In the genomic region with DNA sequence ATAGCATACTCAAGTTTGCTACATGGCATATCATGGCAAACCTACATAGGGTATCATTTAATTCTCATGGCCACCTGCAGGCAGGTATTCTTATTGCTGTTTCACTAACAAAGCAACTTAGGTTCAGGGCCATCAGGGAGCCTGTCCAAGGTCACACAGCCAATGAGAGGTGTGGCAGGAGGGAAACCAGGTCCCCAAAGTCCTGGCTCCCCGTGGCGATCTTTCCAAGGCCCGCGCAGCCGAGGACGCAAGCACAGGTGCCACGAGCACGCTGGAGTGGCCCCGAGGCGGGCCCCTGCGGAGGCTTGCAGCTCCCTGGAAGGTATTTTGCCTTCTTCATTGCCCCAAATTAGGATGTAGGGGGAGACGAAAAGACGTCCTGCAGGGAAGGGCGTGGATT, we compare ENCODE assay signal across 29 cellular contexts. TPM values are rescaled to one million over a fixed set of nuclear protein-coding genes. Genes with fewer than 3 reads are reported as not detected.
DNase-seq lines count a peak whose midpoint lies in the region; ATAC-seq, FAIRE-seq and TF ChIP-seq lines count a peak whose summit lies in the region.
"Had no signal": no experiment of that assay in that cellular context is flagged by ENCODE, and none has a peak within 500 bp of the region (broad histone marks: within the 10 kb centered on the region; RNA-seq: fewer than 3 reads in every experiment).

No MANE protein-coding gene starts in this region.

- H3K23ac ChIP-seq in H9 (ENCODE audit: insufficient read length, low read depth, low read length) = no peak overlapping the region

- no peak for TF ChIP-seq POLR2A in HepG2 (IDR thresholded peaks at IDR 0.05; ENCODE audit: insufficient read depth in 1 of 2, low read depth in 2 of 2, low read length in 2 of 2)

- no peak for DNase-seq in H9
- peak; percentile 70 for DNase-seq in chondrocyte (ENCODE audit: low spot score)
- peak; percentile 22 for DNase-seq in HepG2 (ENCODE audit: low spot score)
- DNase-seq in activated CD4-positive, alpha-beta T cell treated with anti-CD3 and anti-CD28 coated beads, Interleukin-2, amount 50 U/mL, for 1 hour = no peak
- no peak for DNase-seq in left lobe of liver (ENCODE audit: low spot score)
- DNase-seq in GM13977 (ENCODE audit: low spot score) = no peak
- DNase-seq: activated CD8-positive, alpha-beta memory T cell treated with anti-CD3 and anti-CD28 coated beads, Interleukin-2, amount 10 ng/mL, durations not matched to agents 7 days and 5 days; activated gamma-delta T cell; activated naive CD8-positive, alpha-beta T cell treated with anti-CD3 and anti-CD28 coated beads for 36 hours; activated T-cell treated with anti-CD3 and anti-CD28 coated beads, Interleukin-2, amount 50 U/mL, for 4 hours; anterior cingulate cortex; NCI-H1092 treated with DMSO at 0.1 percent for 48 hours; NCI-H187 treated with DMSO at 0.1 percent for 48 hours; NCI-H524 treated with DMSO at 0.1 percent for 48 hours; nephron progenitor cell; NK-92 treated with Interleukin-12 subunit alpha and Interleukin-12 subunit beta, amount 100 ng/mL, for 24 hours; retina; SJCRH30; stimulated activated naive CD4-positive, alpha-beta T cell; T1000 had no signal

- no peak overlapping the region for H2AK5ac ChIP-seq in H9 (ENCODE audit: insufficient read length, low read length)

- H3K14ac ChIP-seq in H9 (ENCODE audit: insufficient read depth, low read length) = no peak overlapping the region

- H2BK15ac ChIP-seq in H9 (ENCODE audit: low read depth, low read length) = no peak overlapping the region

- H4K8ac ChIP-seq in H9 (replicated peaks; ENCODE audit: insufficient read length, low read depth, low read length) = no peak overlapping the region

- H3K18ac ChIP-seq in H9 (ENCODE audit: insufficient read length, low read depth, low read length) = no peak overlapping the region

- intact Hi-C loops in HepG2 (cut with micrococcal nuclease; ENCODE audit: unreplicated experiment) = no loop called here

- CTCF ChIA-PET in HepG2 (lab: Yijun Ruan, JAX; ENCODE audit: low intra/inter-chr PET ratio, low total read pairs) = no interaction called here

- H3K4me1 ChIP-seq in H9 (ENCODE audit: insufficient read depth, low read length) = no peaks in the 10 kb centered on the region
- no peaks in the 10 kb centered on the region for H3K4me1 ChIP-seq in HepG2 (ENCODE audit: insufficient read depth, low read length)
- H3K4me1 ChIP-seq: SJCRH30 had no signal

- no peak overlapping the region for H3K4me3 ChIP-seq in HepG2 (replicated peaks in 1 of 3; ENCODE audit: insufficient read depth in 1 of 3, low read depth in 2 of 3, low read length in 3 of 3)
- H3K4me3 ChIP-seq: BLaER1 treated with 17β-estradiol and CSF1 and Interleukin-3, amounts not matched to agents 10 nM and 100 nM; pancreas; SJCRH30; skin epidermis had no signal

- no peak for FAIRE-seq in HepG2 (lab: Jason Lieb, UNC)
- FAIRE-seq: colon, GM12891, pancreas had no signal

- no peak overlapping the region for H3T11ph ChIP-seq in H9 (ENCODE audit: low read length)

- H4K91ac ChIP-seq in H9 (ENCODE audit: insufficient read length, low read depth, low read length) = no peak overlapping the region

- H2BK12ac ChIP-seq in H9 (ENCODE audit: insufficient read length, low read depth, low read length) = no peak overlapping the region

- no CpG with 5 or more reads among the region's 14 CpGs for WGBS in H9 (ENCODE audit: extremely low coverage, insufficient read length, low lambda C conversion rate)
- WGBS in HepG2 (ENCODE audit: low lambda C conversion rate) = 51% methylated on average over 8 of the region's 14 CpGs

- H2BK5ac ChIP-seq in H9 (ENCODE audit: insufficient read length, low read length) = no peak overlapping the region

- no peaks in the 10 kb centered on the region for H3K9me3 ChIP-seq in H9 (ENCODE audit: control insufficient read depth, low read depth, low read length)
- H3K9me3 ChIP-seq in HepG2 (ENCODE audit: low read length) = no peaks in the 10 kb centered on the region
- H3K9me3 ChIP-seq: BLaER1 treated with 17β-estradiol and CSF1 and Interleukin-3, amounts not matched to agents 10 nM and 100 nM; pancreas; SJCRH30 had no signal

- BruUV-seq in HepG2 (replicated peaks; lab: Mats Ljungman, UMichigan) = no TSS peak

- no peaks in the 10 kb centered on the region for H3K79me2 ChIP-seq in H9 (ENCODE audit: insufficient read depth, low read length)
- H3K79me2 ChIP-seq in HepG2 (ENCODE audit: insufficient read depth, low read length) = no peaks in the 10 kb centered on the region

- H3K27me3 ChIP-seq in H9 (ENCODE audit: insufficient read depth, low read length) (no peaks in the 10 kb centered on the region), HepG2 (ENCODE audit: control insufficient read depth in 1 of 2, insufficient read depth in 2 of 2, low read length in 2 of 2) (peaks cover 0 to 3% of the 10 kb centered on the region in 2 experiments; a peak in 3 of 5 replicates)
- H3K27me3 ChIP-seq: BLaER1 treated with 17β-estradiol and CSF1 and Interleukin-3, amounts not matched to agents 10 nM and 100 nM; pancreas; SJCRH30 had no signal

- H4K20me1 ChIP-seq in H9 (ENCODE audit: control insufficient read depth, insufficient read depth, insufficient read length) = no peaks in the 10 kb centered on the region
- H4K20me1 ChIP-seq in HepG2 (ENCODE audit: insufficient read depth, low read length) = no peaks in the 10 kb centered on the region

- no peak overlapping the region for H4K5ac ChIP-seq in H9 (ENCODE audit: insufficient read length, low read depth, low read length)

- H3K4me1 Mint-ChIP-seq in H9 (peaks cover 0 to 14% of the 10 kb centered on the region in 2 experiments; a peak in 2 of 4 replicates), chondrocyte (ENCODE audit: low read depth) (no peaks in the 10 kb centered on the region)

- H3K27me3 Mint-ChIP-seq in H9 (ENCODE audit: low read depth) = no peaks in the 10 kb centered on the region; the same call in 1 of the 2 replicates
- H3K27me3 Mint-ChIP-seq in chondrocyte (ENCODE audit: low read depth) = peaks cover 30% of the 10 kb centered on the region
- H3K27me3 Mint-ChIP-seq: activated CD8-positive, alpha-beta memory T cell treated with anti-CD3 and anti-CD28 coated beads, Interleukin-2, amount 10 ng/mL, durations not matched to agents 7 days and 5 days; activated naive CD8-positive, alpha-beta T cell treated with anti-CD3 and anti-CD28 coated beads for 36 hours had no signal

- TF ChIP-seq CTCF in H9 (conservative IDR thresholded peaks at IDR 0.05) = peak; percentile 43; the same call in 2 of the 3 replicates
- no peak for TF ChIP-seq CTCF in chondrocyte (IDR thresholded peaks at IDR 0.05)
- TF ChIP-seq CTCF in HepG2 (CRISPR knock-in tag; IDR thresholded peaks at IDR 0.05) = no peak
- TF ChIP-seq CTCF in GM13977 (IDR thresholded peaks at IDR 0.05; ENCODE audit: extremely low read depth, insufficient read depth, missing control alignments) = no peak

- no peak overlapping the region for H3K56ac ChIP-seq in H9 (ENCODE audit: insufficient read length, low read depth, low read length)

- H2BK20ac ChIP-seq in H9 (ENCODE audit: low read depth, low read length, poor library complexity, severe bottlenecking) = no peak overlapping the region

- no peak overlapping the region for H3K4ac ChIP-seq in H9 (ENCODE audit: low read depth, low read length)

- H3K4me2 ChIP-seq in H9 (ENCODE audit: insufficient read depth, insufficient read length, low read length) = no peak overlapping the region
- H3K4me2 ChIP-seq in HepG2 (ENCODE audit: low read depth, low read length) = no peak overlapping the region
- H3K4me2 ChIP-seq: BLaER1 treated with 17β-estradiol and CSF1 and Interleukin-3, amounts not matched to agents 10 nM and 100 nM had no signal

- in situ Hi-C loops in HepG2 (cut with HindIII; ENCODE audit: extremely low pct_ligation_motif_present, low pct_unique_long_range_greater_than_20kb) (no loop called here), GM13977 (cut with MboI; ENCODE audit: low pct_unique_long_range_greater_than_20kb, low sequenced_read_pairs, unreplicated experiment) (no loop called here)

- H3K27ac ChIP-seq in H9 (ENCODE audit: insufficient read length, low read depth, low read length) (no peak overlapping the region), HepG2 (ENCODE audit: extremely low read length, insufficient read depth, low read length) (no peak overlapping the region)
- H3K27ac ChIP-seq: BLaER1 treated with 17β-estradiol and CSF1 and Interleukin-3, amounts not matched to agents 10 nM and 100 nM; epithelial cell of prostate; pancreas; SJCRH30; skin epidermis had no signal

- H3K36me3 Mint-ChIP-seq in H9 (ENCODE audit: insufficient read depth in 1 of 3, low read depth in 3 of 3) = no peaks in the 10 kb centered on the region
- H3K36me3 Mint-ChIP-seq in chondrocyte (ENCODE audit: low read depth) = no peaks in the 10 kb centered on the region
- H3K36me3 Mint-ChIP-seq: activated CD8-positive, alpha-beta memory T cell treated with anti-CD3 and anti-CD28 coated beads, Interleukin-2, amount 10 ng/mL, durations not matched to agents 7 days and 5 days had no signal

- H3K27ac Mint-ChIP-seq in H9 (no peak overlapping the region), chondrocyte (ENCODE audit: unreplicated experiment) (no peak overlapping the region)
- H3K27ac Mint-ChIP-seq: activated CD8-positive, alpha-beta memory T cell treated with anti-CD3 and anti-CD28 coated beads, Interleukin-2, amount 10 ng/mL, durations not matched to agents 7 days and 5 days; activated naive CD8-positive, alpha-beta T cell treated with anti-CD3 and anti-CD28 coated beads for 36 hours; nephron progenitor cell had no signal

- no peaks in the 10 kb centered on the region for H3K79me1 ChIP-seq in H9 (ENCODE audit: insufficient read depth, low read depth, low read length, poor library complexity, severe bottlenecking)

- no peaks in the 10 kb centered on the region for H3K36me3 ChIP-seq in HepG2 (replicated peaks in 1 of 2; ENCODE audit: control insufficient read depth in 1 of 2, insufficient read depth in 2 of 2, low read length in 2 of 2)
- H3K36me3 ChIP-seq: pancreas, SJCRH30 had no signal

- POLR2A ChIA-PET in HepG2 (lab: Yijun Ruan, JAX) = no interaction called here

- H3K9ac ChIP-seq in H9 (ENCODE audit: extremely low read depth, insufficient read length, low read length) (no peak overlapping the region), HepG2 (ENCODE audit: insufficient read depth, low read depth, low read length) (no peak overlapping the region)
- H3K9ac ChIP-seq: BLaER1 treated with 17β-estradiol and CSF1 and Interleukin-3, amounts not matched to agents 10 nM and 100 nM had no signal

- no peaks in the 10 kb centered on the region for H3K23me2 ChIP-seq in H9 (ENCODE audit: insufficient read length, low read depth, low read length, poor library complexity, severe bottlenecking)

- H3K4me3 Mint-ChIP-seq in H9 = no peak overlapping the region
- H3K4me3 Mint-ChIP-seq in chondrocyte (ENCODE audit: unreplicated experiment) = no peak overlapping the region
- H3K4me3 Mint-ChIP-seq: activated CD8-positive, alpha-beta memory T cell treated with anti-CD3 and anti-CD28 coated beads, Interleukin-2, amount 10 ng/mL, durations not matched to agents 7 days and 5 days; activated naive CD8-positive, alpha-beta T cell treated with anti-CD3 and anti-CD28 coated beads for 36 hours; activated T-cell treated with anti-CD3 and anti-CD28 coated beads, Interleukin-2, amount 50 U/mL, for 4 hours; nephron progenitor cell had no signal

- ATAC-seq in HepG2 = peak; percentile 52
- ATAC-seq in left lobe of liver = no peak
- ATAC-seq in HG03432 (IDR thresholded peaks at IDR 0.05; ENCODE audit: unreplicated experiment) = no peak
- ATAC-seq: activated CD8-positive, alpha-beta memory T cell treated with anti-CD3 and anti-CD28 coated beads, Interleukin-2, amount 10 ng/mL, durations not matched to agents 7 days and 5 days; activated T-cell treated with anti-CD3 and anti-CD28 coated beads, Interleukin-2, amount 50 U/mL, for 4 hours; Panc1; pancreas had no signal

- no peaks in the 10 kb centered on the region for H3K9me3 Mint-ChIP-seq in H9
- no peaks in the 10 kb centered on the region for H3K9me3 Mint-ChIP-seq in chondrocyte (ENCODE audit: low read depth)
- H3K9me3 Mint-ChIP-seq: activated naive CD8-positive, alpha-beta T cell treated with anti-CD3 and anti-CD28 coated beads for 36 hours; activated T-cell treated with anti-CD3 and anti-CD28 coated beads, Interleukin-2, amount 50 U/mL, for 4 hours; nephron progenitor cell had no signal

- no peak overlapping the region for H2BK120ac ChIP-seq in H9 (ENCODE audit: low read depth, low read length, poor library complexity, severe bottlenecking)

- TF ChIP-seq EP300 in Ishikawa (IDR thresholded peaks at IDR 0.05; ENCODE audit: borderline replicate concordance) (no peak), HepG2 (IDR thresholded peaks at IDR 0.05; ENCODE audit: low read depth in 2 of 2, low read length in 2 of 2) (no peak), HepG2 (CRISPR knock-in tag; IDR thresholded peaks at IDR 0.05; ENCODE audit: borderline replicate concordance) (no peak)

- TF ChIP-seq RAD21 in Ishikawa (IDR thresholded peaks at IDR 0.05; ENCODE audit: low read depth) (no peak), HepG2 (CRISPR knock-in tag; IDR thresholded peaks at IDR 0.05) (no peak)

- H2AFZ ChIP-seq in H9 (ENCODE audit: low read length) = no peak overlapping the region
- H2AFZ ChIP-seq in HepG2 (ENCODE audit: low read length) = no peak overlapping the region

RNA-seq across cellular contexts. Expression of a gene that starts 20.8 kb away (rescaled TPM):
- total RNA-seq in H9 (2021) = 11.8 and 12.3 TPM in 2 replicates
- 16.1 to 35.4 TPM (median 33.6 TPM) in 3 replicates for total RNA-seq in chondrocyte
- total RNA-seq in HepG2 (2016; rRNA removed; fragmentation: Illumina TruSeq; extraction: Trizol) = 1.1 and 1.3 TPM in 2 replicates
- 1.3 and 1.8 TPM in 2 replicates for total RNA-seq in HepG2 (2016; cell fraction: cytosol; rRNA removed; fragmentation: Illumina TruSeq; extraction: Trizol; ENCODE audit: low read depth)
- total RNA-seq in HepG2 (2016; cell fraction: insoluble cytoplasmic fraction; rRNA removed; fragmentation: Illumina TruSeq; extraction: Trizol) = 1.2 and 1.3 TPM in 2 replicates
- 2.2 and 2.3 TPM in 2 replicates for total RNA-seq in HepG2 (2016; cell fraction: membrane; rRNA removed; fragmentation: Illumina TruSeq; extraction: Trizol)
- 0.78 TPM in 2 replicates for total RNA-seq in HepG2 (2016; cell fraction: nucleus; rRNA removed; fragmentation: Illumina TruSeq; extraction: Trizol)
- 0.85 and 0.90 TPM in 2 replicates for polyA plus RNA-seq in HepG2 (2011; rRNA removed)
- polyA plus RNA-seq in HepG2 (2011; cell fraction: cytosol; rRNA removed) = 0.47 and 0.62 TPM in 2 replicates
- 0.83 and 1.2 TPM in 2 replicates for polyA plus RNA-seq in HepG2 (2011; cell fraction: nucleus; rRNA removed)
- 0.30 and 0.45 TPM in 2 replicates for polyA plus RNA-seq in HepG2 (2012)
- 2.1 and 2.9 TPM in 2 replicates for polyA plus RNA-seq in HepG2 (2016; cell fraction: cytosol; fragmentation: Illumina TruSeq; extraction: Trizol; ENCODE audit: low read depth)
- 1.7 and 2.3 TPM in 2 replicates for polyA plus RNA-seq in HepG2 (2016; cell fraction: insoluble cytoplasmic fraction; fragmentation: Illumina TruSeq; extraction: Trizol; ENCODE audit: low read depth)
- polyA plus RNA-seq in HepG2 (2016; cell fraction: membrane; fragmentation: Illumina TruSeq; extraction: Trizol; ENCODE audit: low read depth) = 3.3 and 3.5 TPM in 2 replicates
- polyA plus RNA-seq in HepG2 (2016; cell fraction: nucleus; fragmentation: Illumina TruSeq; extraction: Trizol; ENCODE audit: insufficient read depth, low read depth) = 2.0 and 3.4 TPM in 2 replicates
- polyA minus RNA-seq in HepG2 (2011; rRNA and poly(A)+ RNA removed; ENCODE audit: low replicate concordance) = 0.20 and 0.87 TPM in 2 replicates
- polyA minus RNA-seq in HepG2 (2011; cell fraction: cytosol; rRNA and poly(A)+ RNA removed) = not detected in 2 replicates
- 0.75 and 0.77 TPM in 2 replicates for polyA minus RNA-seq in HepG2 (2011; cell fraction: nucleus; rRNA and poly(A)+ RNA removed)
- total RNA-seq in left lobe of liver = 43.4 TPM

Comparison
In these comparisons a context has a peak if more than half of its experiments do, and no peak if none do; other contexts are left out.
1. DNase-seq: peak in chondrocyte (single experiment) and HepG2 (single experiment); none in H9 (single experiment), activated CD4-positive, alpha-beta T cell treated with anti-CD3 and anti-CD28 coated beads, Interleukin-2, amount 50 U/mL, for 1 hour (single experiment), left lobe of liver (single experiment) and GM13977 (single experiment).